Comparison of ENCODE assay signal across 8 cellular contexts in genomic region chrX:54042609-54043010, GRCh38. TPM values are rescaled to one million over a fixed set of nuclear protein-coding genes. Genes with fewer than 3 reads are reported as not detected.
DNase-seq lines count a peak whose midpoint lies in the region; ATAC-seq and TF ChIP-seq lines count a peak whose summit lies in the region.

No MANE protein-coding gene starts in this region.

- no peaks in the 10 kb centered on the region for H3K9me3 ChIP-seq in MM.1S (replicated peaks; ENCODE audit: insufficient read depth, low read length)

- peak overlapping the region; percentile 91; the same call in 1 of the 2 replicates for H3K9ac ChIP-seq in MM.1S (ENCODE audit: low read length)

- H3F3A ChIP-seq in MM.1S (ENCODE audit: insufficient read depth, low read length): peaks cover 9% of the 10 kb centered on the region

- H3K27me3 Mint-ChIP-seq in MCF 10A (ENCODE audit: insufficient read depth, unreplicated experiment): peaks cover 19% of the 10 kb centered on the region

- peaks cover 11% of the 10 kb centered on the region for H3K79me2 ChIP-seq in MM.1S (ENCODE audit: low read length)

- intact Hi-C loops in MCF 10A (cut with micrococcal nuclease): loop anchor here (5.0 to 10.0 kb wide), 2 partner anchors 202 to 595 kb away; no protein-coding TSS in a partner anchor

- H3K9me3 Mint-ChIP-seq in MCF 10A (ENCODE audit: unreplicated experiment): no peaks in the 10 kb centered on the region

- peaks cover 5% of the 10 kb centered on the region; the same call in 1 of the 2 replicates for H3K4me1 ChIP-seq in MM.1S (ENCODE audit: low read length)

- H3K4me3 Mint-ChIP-seq in MCF 10A (ENCODE audit: unreplicated experiment): peak overlapping the region; percentile 86

- peak; percentile 19 for TF ChIP-seq CTCF in MM.1S (IDR thresholded peaks at IDR 0.05; ENCODE audit: low read length)
- TF ChIP-seq CTCF in MCF 10A (IDR thresholded peaks at IDR 0.05; ENCODE audit: unreplicated experiment): peak; percentile 28

- no peak overlapping the region for H2AFZ ChIP-seq in MM.1S (ENCODE audit: low read length)

- peak overlapping the region; percentile 99 for H3K27ac Mint-ChIP-seq in MCF 10A (ENCODE audit: low read depth, unreplicated experiment)

- H3K4me1 Mint-ChIP-seq in MCF 10A (ENCODE audit: insufficient read depth, unreplicated experiment): peaks cover 8% of the 10 kb centered on the region

- H3K27ac ChIP-seq in MM.1S (ENCODE audit: low read length): peak overlapping the region; percentile 8; the same call in 1 of the 2 replicates

- POLR2A ChIA-PET in MCF 10A (lab: Yijun Ruan, JAX): interaction anchor here (0.7 to 4.5 kb wide), 10 partner anchors 13 to 957 kb away, joined by 3 to 96 read pairs (median 6); partner anchors contain the start of genes APEX2, FAM120C, GNL3L and TSR2

- BruUV-seq in MCF 10A (replicated peaks; lab: Mats Ljungman, UMichigan): no TSS peak

- no peaks in the 10 kb centered on the region for H3K27me3 ChIP-seq in MM.1S (replicated peaks; ENCODE audit: insufficient read depth, low read length)

- H3K4me2 ChIP-seq in MM.1S (ENCODE audit: low read depth, low read length): peak overlapping the region; percentile 76

- DNase-seq in EH (ENCODE audit: low read depth) (peak; percentile 72), MM.1S (peak; percentile 51), T-helper 9 cell (peak; percentile 17), MCF 10A (ENCODE audit: unreplicated experiment) (peak; percentile 58), iris pigment epithelial cell (ENCODE audit: low read depth) (peak; percentile 67)
- DNase-seq in stimulated activated CD4-positive, alpha-beta T cell treated with anti-CD3 and anti-CD28 coated beads, Interleukin-12 subunit alpha, Interleukin-12 subunit beta, amount 100 ng/mL, for 48 hours (ENCODE audit: low read depth in 2 of 3, low spot score in 1 of 3): peak; percentile 11 to 20 (median 16)

- peaks cover 37% of the 10 kb centered on the region for H3K36me3 Mint-ChIP-seq in MCF 10A (ENCODE audit: insufficient read depth, unreplicated experiment)

- CTCF ChIA-PET in MCF 10A (lab: Yijun Ruan, JAX): interaction anchor here (0.6 to 1.2 kb wide), 8 partner anchors 8 to 1015 kb away, joined by 3 to 7 read pairs (median 3); no protein-coding TSS in a partner anchor

- H4K20me1 ChIP-seq in MM.1S (ENCODE audit: insufficient read depth, low read length): no peaks in the 10 kb centered on the region

- no peaks in the 10 kb centered on the region for H3K9me2 ChIP-seq in MM.1S (replicated peaks; ENCODE audit: insufficient read depth, low read length)

- ATAC-seq in GM19463 (IDR thresholded peaks at IDR 0.05; ENCODE audit: unreplicated experiment) (no peak), GM21367 (IDR thresholded peaks at IDR 0.05; ENCODE audit: unreplicated experiment) (no peak)

- H3K36me3 ChIP-seq in MM.1S (replicated peaks; ENCODE audit: insufficient read depth, low read length): no peaks in the 10 kb centered on the region

- H3K4me3 ChIP-seq in MM.1S (ENCODE audit: low read length): peak overlapping the region; percentile 79

RNA-seq across cellular contexts. Expression of gene PHF8, which starts 1.7 kb away (rescaled TPM):
- 22.5 and 34.1 TPM in 2 replicates for total RNA-seq in MCF 10A (2022)

Comparison
In these comparisons a context has a peak if more than half of its experiments do, and no peak if none do; other contexts are left out.
1. DNase-seq: peak in every context shown above with its lines; median percentile 72 in EH; 67 in iris pigment epithelial cell; 58 in MCF 10A; 51 in MM.1S; 17 in T-helper 9 cell; 16 in stimulated activated CD4-positive, alpha-beta T cell treated with anti-CD3 and anti-CD28 coated beads, Interleukin-12 subunit alpha, Interleukin-12 subunit beta, amount 100 ng/mL, for 48 hours.